ENCODE assay signal across 8 cellular contexts in the genomic region with DNA sequence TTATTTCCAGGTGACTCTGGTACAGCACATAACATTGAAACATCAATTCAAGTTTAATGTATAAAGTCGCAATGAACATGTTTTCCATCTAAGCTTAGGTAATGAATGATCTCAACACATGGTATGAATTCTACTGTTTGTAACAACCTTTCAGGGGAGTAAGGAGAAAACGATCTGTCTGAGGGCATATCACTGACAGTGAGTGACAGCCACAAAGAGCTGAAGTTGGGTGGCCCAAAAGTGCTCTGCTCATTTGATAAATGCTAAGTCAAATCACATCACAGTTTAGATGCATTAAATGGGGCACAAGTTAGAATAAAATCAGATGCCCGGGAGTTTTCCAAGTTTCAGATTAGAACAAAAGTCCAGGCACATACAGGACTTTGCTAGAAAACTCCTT. TPM values are rescaled to one million over a fixed set of nuclear protein-coding genes. Genes with fewer than 3 reads are reported as not detected.
DNase-seq lines count a peak whose midpoint lies in the region; ATAC-seq and TF ChIP-seq lines count a peak whose summit lies in the region.

No MANE protein-coding gene starts in this region.

- TF ChIP-seq POLR2A in breast epithelium (IDR thresholded peaks at IDR 0.05) = no peak

- H3K4me3 ChIP-seq in BLaER1 = peak overlapping the region; percentile 84
- H3K4me3 ChIP-seq in LNCaP clone FGC (ENCODE audit: low read depth, low read length) = peak overlapping the region; percentile 94
- peak overlapping the region; percentile 85 to 95 (median 94) for H3K4me3 ChIP-seq in breast epithelium

- intact Hi-C loops in breast epithelium (cut with DNase I; ENCODE audit: low total_unique reads) = no loop called here

- no peak for TF ChIP-seq CTCF in LNCaP clone FGC (IDR thresholded peaks at IDR 0.05; ENCODE audit: control insufficient read depth, extremely low read depth, insufficient read depth)
- TF ChIP-seq CTCF in breast epithelium (IDR thresholded peaks at IDR 0.05) = no peak

- H3K4me1 ChIP-seq in BLaER1 = peaks cover 28% of the 10 kb centered on the region
- no peaks in the 10 kb centered on the region for H3K4me1 ChIP-seq in breast epithelium

- ATAC-seq in naive B cell (ENCODE audit: low read depth in 2 of 2) (no peak), HG03159 (IDR thresholded peaks at IDR 0.05; ENCODE audit: unreplicated experiment) (no peak), HG02970 (IDR thresholded peaks at IDR 0.05; ENCODE audit: low FRiP score, unreplicated experiment) (no peak)

- peak overlapping the region in 4 of 6 donors; percentile 8 to 93 (median 72) for H3K27ac Mint-ChIP-seq in naive B cell

- peak overlapping the region; percentile 97 for H3K9ac ChIP-seq in BLaER1

- no peaks in the 10 kb centered on the region for H3K9me3 Mint-ChIP-seq in naive B cell

- H3K27me3 ChIP-seq in BLaER1 = 0 out of 2 replicates have a peak, but pooled peaks cover 5% of the 10 kb centered on the region
- H3K27me3 ChIP-seq in breast epithelium = no peaks in the 10 kb centered on the region

- no peaks in the 10 kb centered on the region for H4K20me1 ChIP-seq in BLaER1

- peaks cover 16 to 22% (median 18%) of the 10 kb centered on the region in 3 donors for H3K4me1 Mint-ChIP-seq in naive B cell

- H3K27me3 Mint-ChIP-seq in naive B cell = peaks cover 8 to 11% (median 9%) of the 10 kb centered on the region in 3 donors

- H3K36me3 ChIP-seq in BLaER1 (no peaks in the 10 kb centered on the region), breast epithelium (no peaks in the 10 kb centered on the region)

- H3K36me3 Mint-ChIP-seq in naive B cell = no peaks in the 10 kb centered on the region

- DNase-seq in LNCaP clone FGC (ENCODE audit: low read depth) = no peak
- DNase-seq in breast epithelium (ENCODE audit: low spot score in 2 of 2) = no peak
- no peak for DNase-seq in naive B cell
- no peak for DNase-seq in activated CD8-positive, alpha-beta memory T cell treated with anti-CD3 and anti-CD28 coated beads, Interleukin-2, amount 50 U/mL, for 4 hours
- DNase-seq in hippocampal formation (lab: John Stamatoyannopoulos, UW) = no peak

- H3K4me3 Mint-ChIP-seq in naive B cell = peak overlapping the region; percentile 92 to 98 (median 96)

- peak overlapping the region; percentile 82 for H3K4me2 ChIP-seq in BLaER1

- H3K27ac ChIP-seq in BLaER1 (peak overlapping the region; percentile 96; the same call in 1 of the 2 replicates), breast epithelium (peak overlapping the region in 1 of 2 donors; percentile 93)

- H3K9me3 ChIP-seq in BLaER1 (0 out of 2 replicates have a peak, but pooled peaks cover 5% of the 10 kb centered on the region), breast epithelium (no peaks in the 10 kb centered on the region)

RNA-seq across cellular contexts. Expression of gene FANCC, which starts 1.2 kb away (rescaled TPM):
- 10 to 100 TPM in 1 of 3 donors, 1 to 10 TPM in 2; 4.2 to 11.4 (median 9.2) TPM for total RNA-seq in breast epithelium
- 10 to 100 TPM in 1 of 6 donors, 1 to 10 TPM in 5; 1.3 to 11.8 (median 3.4) TPM for polyA plus RNA-seq in naive B cell (ENCODE audit: low read depth in 6 of 6)
